In the genomic region with DNA sequence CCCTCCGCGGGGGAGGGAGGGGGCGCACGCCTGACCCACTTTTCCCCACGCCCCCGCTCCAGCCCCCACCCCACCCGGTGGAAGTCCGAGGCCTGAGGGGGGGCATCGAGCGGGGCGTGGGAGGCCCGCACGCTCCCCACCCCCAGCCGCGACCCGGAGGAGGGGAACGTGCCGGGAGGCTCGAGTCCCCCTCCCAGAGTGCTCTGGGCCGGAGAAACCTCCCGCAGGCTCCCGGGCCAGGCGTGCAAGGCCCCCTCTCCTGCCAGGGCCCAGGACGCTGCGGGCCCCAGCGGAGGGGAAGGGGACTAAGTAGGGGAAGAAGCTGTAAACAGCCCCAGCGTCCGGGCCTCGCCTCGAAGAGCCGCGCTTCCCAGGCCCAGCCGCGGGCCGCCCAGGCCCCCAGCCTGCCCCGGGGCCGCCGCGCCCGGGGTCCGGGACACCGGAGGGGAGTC, we compare ENCODE assay signal across 8 cellular contexts. TPM values are rescaled to one million over a fixed set of nuclear protein-coding genes. Genes with fewer than 3 reads are reported as not detected.
A peak's percentile ranks its signal among the peaks of the same experiment; 100 is the strongest.
DNase-seq lines count a peak whose midpoint lies in the region; ATAC-seq, FAIRE-seq and TF ChIP-seq lines count a peak whose summit lies in the region.

No MANE protein-coding gene starts in this region.

- TF ChIP-seq POLR2A in GM12891 (IDR thresholded peaks at IDR 0.05; ENCODE audit: low read depth, low read length), result no peak
- no peak for TF ChIP-seq POLR2A in Peyer's patch (IDR thresholded peaks at IDR 0.05)
- TF ChIP-seq POLR2A in vagina (IDR thresholded peaks at IDR 0.05), result no peak

- H3K4me1 Mint-ChIP-seq in HFFc6 (ENCODE audit: low read depth), result peaks cover 50% of the 10 kb centered on the region

- H3K27ac ChIP-seq in Peyer's patch (peak overlapping the region; percentile 84 to 95 (median 89)), duodenal mucosa (ENCODE audit: low read depth, low read length) (peak overlapping the region; percentile 42), muscle layer of colon (ENCODE audit: low read depth, low read length) (peak overlapping the region; percentile 86), vagina (peak overlapping the region; percentile 94)

- DNase-seq in GM12891 (ENCODE audit: insufficient read length, low spot score) (peak; percentile 39), HFFc6 (no peak), Peyer's patch (no peak), vagina (ENCODE audit: extremely low spot score in 2 of 2) (no peak)
- DNase-seq in effector CD8-positive, alpha-beta T cell (lab: John Stamatoyannopoulos, UW), result no peak

- H3K27ac Mint-ChIP-seq in HFFc6, result no peak overlapping the region; the same call in 1 of the 2 replicates

- TF ChIP-seq CTCF in HFFc6 (IDR thresholded peaks at IDR 0.05), result no peak
- TF ChIP-seq CTCF in Peyer's patch (IDR thresholded peaks at IDR 0.05), result no peak
- no peak for TF ChIP-seq CTCF in vagina (IDR thresholded peaks at IDR 0.05)

- FAIRE-seq in GM12891 (lab: Jason Lieb, UNC), result no peak

- H3K27me3 ChIP-seq in Peyer's patch (no peaks in the 10 kb centered on the region), duodenal mucosa (ENCODE audit: control insufficient read depth in 1 of 2, insufficient read depth in 2 of 2, low read length in 2 of 2) (no peaks in the 10 kb centered on the region), muscle layer of colon (ENCODE audit: control insufficient read depth in 1 of 2, insufficient read depth in 2 of 2, low read length in 2 of 2) (no peaks in the 10 kb centered on the region), vagina (no peaks in the 10 kb centered on the region)

- H3K9me3 ChIP-seq in Peyer's patch, result no peaks in the 10 kb centered on the region
- H3K9me3 ChIP-seq in duodenal mucosa (ENCODE audit: control insufficient read depth in 1 of 2, low read length in 2 of 2), result no peaks in the 10 kb centered on the region
- no peaks in the 10 kb centered on the region for H3K9me3 ChIP-seq in muscle layer of colon (ENCODE audit: low read length)
- no peaks in the 10 kb centered on the region for H3K9me3 ChIP-seq in vagina

- peaks cover 0 to 7% (median 4%) of the 10 kb centered on the region in 3 donors for H3K36me3 ChIP-seq in Peyer's patch
- H3K36me3 ChIP-seq in duodenal mucosa (ENCODE audit: control insufficient read depth in 1 of 2, insufficient read depth in 2 of 2, low read length in 2 of 2), result peaks cover 0 to 5% of the 10 kb centered on the region in 2 donors
- no peaks in the 10 kb centered on the region for H3K36me3 ChIP-seq in muscle layer of colon (ENCODE audit: insufficient read depth, low read length)
- H3K36me3 ChIP-seq in vagina, result peaks cover 0 to 4% of the 10 kb centered on the region in 2 donors

- intact Hi-C loops in vagina (cut with DNase I), result loop anchor here (5.0 kb wide), 1 partner anchor 1742 kb away; no protein-coding TSS in a partner anchor

- H3K4me3 ChIP-seq in Peyer's patch (peak overlapping the region; percentile 81 to 98 (median 93)), duodenal mucosa (ENCODE audit: low read depth in 1 of 2, low read length in 2 of 2) (peak overlapping the region; percentile 74 to 82), muscle layer of colon (ENCODE audit: low read depth in 1 of 2, low read length in 2 of 2) (peak overlapping the region; percentile 73 to 90), vagina (peak overlapping the region; percentile 81 to 88)

- no peak for ATAC-seq in GM21619 (IDR thresholded peaks at IDR 0.05; ENCODE audit: unreplicated experiment)

- peak overlapping the region; percentile 96 for H3K4me3 Mint-ChIP-seq in HFFc6

- H3K9ac ChIP-seq in duodenal mucosa (ENCODE audit: low read depth in 1 of 2, low read length in 2 of 2), result peak overlapping the region; percentile 81 to 92
- peak overlapping the region; percentile 68 for H3K9ac ChIP-seq in muscle layer of colon (ENCODE audit: low read length)

- 0 out of 2 replicates have a peak, but pooled peaks cover 15% of the 10 kb centered on the region for H3K36me3 Mint-ChIP-seq in HFFc6 (ENCODE audit: low read depth)

- H3K9me3 Mint-ChIP-seq in HFFc6, result no peaks in the 10 kb centered on the region

- peaks cover 2% of the 10 kb centered on the region; the same call in 1 of the 2 replicates for H3K27me3 Mint-ChIP-seq in HFFc6 (ENCODE audit: insufficient read depth)

- H3K4me1 ChIP-seq in Peyer's patch (peaks cover 0 to 39% (median 3%) of the 10 kb centered on the region in 4 donors), duodenal mucosa (ENCODE audit: control insufficient read depth in 1 of 2, insufficient read depth in 2 of 2, low read length in 2 of 2) (peaks cover 27 to 43% of the 10 kb centered on the region in 2 donors), muscle layer of colon (ENCODE audit: insufficient read depth, low read length) (peaks cover 31% of the 10 kb centered on the region), vagina (peaks cover 50% of the 10 kb centered on the region)

TF ChIP-seq in GM12891, 5 proteins besides CTCF, POLR2A, EP300 and RAD21:
- TF ChIP-seq TAF1 (IDR thresholded peaks at IDR 0.05; ENCODE audit: low read depth, low read length) (no peak), PAX5 (IDR thresholded peaks at IDR 0.05; ENCODE audit: insufficient read depth, low read length, severe bottlenecking) (no peak), POU2F2 (IDR thresholded peaks at IDR 0.05; ENCODE audit: low read depth, low read length) (no peak), SPI1 (IDR thresholded peaks at IDR 0.05; ENCODE audit: low read depth, low read length) (no peak), POLR2AphosphoS5 (IDR thresholded peaks at IDR 0.05; ENCODE audit: low read depth, low read length) (no peak)

RNA-seq across cellular contexts. Expression of a gene that starts 0.3 kb away (rescaled TPM):
- 3.8 TPM for polyA plus RNA-seq in GM12891 (2012; ENCODE audit: low read depth, missing spikeins)
- 10 to 100 TPM; 36.0 to 46.2 (median 38.4) TPM for total RNA-seq in HFFc6 (2021; fragmentation: NEBNext Ultra II Directional; extraction: Animal tissue kit (Norgen Biotek cat#: 25700))
- total RNA-seq in Peyer's patch (100 to 1,000 TPM in 1 of 4 donors, 10 to 100 TPM in 3; 37.1 to 124 (median 58.8) TPM), vagina (31.4 TPM)

Comparison
In these comparisons a context has a peak if more than half of its experiments do, and no peak if none do; other contexts are left out.
1. H3K27ac ChIP-seq: peak in every context shown above with its lines; median percentile 94 in vagina; 89 in Peyer's patch; 86 in muscle layer of colon; 42 in duodenal mucosa.